Comparison of ENCODE assay signal across 28 cellular contexts in genomic region chr14:40188006-40188405, GRCh38.
A peak's percentile ranks its signal among the peaks of the same experiment; 100 is the strongest.
DNase-seq lines count a peak whose midpoint lies in the region; TF ChIP-seq lines count a peak whose summit lies in the region.
"Had no signal": no experiment of that assay in that cellular context is flagged by ENCODE, and none has a peak within 500 bp of the region (broad histone marks: within the 10 kb centered on the region; RNA-seq: fewer than 3 reads in every experiment).

No MANE protein-coding gene starts in this region.

- H3K9me3 ChIP-seq in HAP-1, result no peaks in the 10 kb centered on the region
- H3K9me3 ChIP-seq: Caco-2, esophagus muscularis mucosa, gastroesophageal sphincter, vagina had no signal

- intact Hi-C loops in cardiac septum (cut with DNase I), result no loop called here

- no peaks in the 10 kb centered on the region for H3K4me1 ChIP-seq in HAP-1
- H3K4me1 ChIP-seq: Caco-2, esophagus muscularis mucosa, gastroesophageal sphincter, vagina had no signal

- no peaks in the 10 kb centered on the region for H3K27me3 ChIP-seq in HAP-1 (ENCODE audit: low read depth)
- H3K27me3 ChIP-seq: esophagus muscularis mucosa, gastroesophageal sphincter, vagina had no signal

- H3K4me3 ChIP-seq in epithelial cell of proximal tubule (ENCODE audit: low read depth, low read length), result no peak overlapping the region
- H3K4me3 ChIP-seq in HAP-1, result no peak overlapping the region
- H3K4me3 ChIP-seq: coronary artery, esophagus muscularis mucosa, gastroesophageal sphincter, vagina had no signal

- no peaks in the 10 kb centered on the region for H3K36me3 ChIP-seq in HAP-1 (replicated peaks)
- H3K36me3 ChIP-seq: esophagus muscularis mucosa, gastroesophageal sphincter, vagina had no signal

- no peak for TF ChIP-seq CTCF in epithelial cell of proximal tubule (conservative IDR thresholded peaks at IDR 0.05; ENCODE audit: low read depth, low read length)

- in situ Hi-C loops in HAP-1 (cut with MboI; ENCODE audit: low sequenced_read_pairs), result no loop called here

- DNase-seq in HT1080 (ENCODE audit: low read depth) (peak; percentile 37), RPMI7951 (ENCODE audit: low read depth) (peak; percentile 11), epithelial cell of proximal tubule (ENCODE audit: low read depth) (peak; percentile 3), non-pigmented ciliary epithelial cell (ENCODE audit: low read depth) (peak; percentile 23), HAP-1 (ENCODE audit: low spot score in 2 of 2) (no peak), amygdala (lab: John Stamatoyannopoulos, UW) (no peak), cardiac septum (ENCODE audit: low spot score) (no peak)
- DNase-seq in activated CD4-positive, alpha-beta T cell treated with anti-CD3 and anti-CD28 coated beads, Interleukin-2, amount 50 U/mL, for 48 hours, result no peak
- DNase-seq: activated CD4-positive, alpha-beta T cell treated with anti-CD3 and anti-CD28 coated beads, Interleukin-2, amount 10 ng/mL, durations not matched to agents 24 days and 14 days; activated naive CD4-positive, alpha-beta T cell; activated T-cell treated with anti-CD3 and anti-CD28 coated beads, Interleukin-2, amount 50 U/mL, for 4 hours; C1 segment of cervical spinal cord; Caco-2; DMS79 treated with DMSO at 0.1 percent for 48 hours; effector memory CD4-positive, alpha-beta T cell; hypothalamus; immature natural killer cell; left ventricle myocardium superior; naive thymus-derived CD8-positive, alpha-beta T cell; NCI-H1105; NCI-H187 treated with DMSO at 0.1 percent for 48 hours; NCI-H774; occipital lobe; stimulated activated naive CD8-positive, alpha-beta T cell treated with anti-CD3 and anti-CD28 coated beads, Interleukin-15, Interleukin-2, amounts not matched to agents 100 U/mL and 50 U/mL, for 24 hours had no signal

Comparison
In these comparisons a context has a peak if more than half of its experiments do, and no peak if none do; other contexts are left out.
1. DNase-seq: peak in HT1080 (single experiment), RPMI7951 (single experiment), epithelial cell of proximal tubule (single experiment) and non-pigmented ciliary epithelial cell (single experiment); none in activated CD4-positive, alpha-beta T cell treated with anti-CD3 and anti-CD28 coated beads, Interleukin-2, amount 50 U/mL, for 48 hours (0 of 2), HAP-1 (0 of 2), amygdala (0 of 56) and cardiac septum (single experiment).